1 cellular context compared by ENCODE assay signal in genomic region chr3:70086336-70086735, GRCh38.
TF ChIP-seq lines count a peak whose summit lies in the region.

No MANE protein-coding gene starts in this region.

TF ChIP-seq in GM23338, 12 proteins besides CTCF, POLR2A, EP300 and RAD21 (continued from another document):
- no peak for TF ChIP-seq ZNF462 (CRISPR knock-in tag; IDR thresholded peaks at IDR 0.05)
- TF ChIP-seq POLR2AphosphoS5 (IDR thresholded peaks at IDR 0.05; ENCODE audit: low read depth), result no peak
- TF ChIP-seq STAT1 (IDR thresholded peaks at IDR 0.05; ENCODE audit: unreplicated experiment), result no peak
- TF ChIP-seq ETS1 (IDR thresholded peaks at IDR 0.05), result no peak
- no peak for TF ChIP-seq ZNF114 (CRISPR knock-in tag; IDR thresholded peaks at IDR 0.05)
- TF ChIP-seq JUNB (IDR thresholded peaks at IDR 0.05; ENCODE audit: unreplicated experiment), result no peak
- TF ChIP-seq EZH2 (IDR thresholded peaks at IDR 0.05; ENCODE audit: low read depth, unreplicated experiment), result no peak
- TF ChIP-seq REST (IDR thresholded peaks at IDR 0.05; ENCODE audit: unreplicated experiment), result no peak
- TF ChIP-seq ZNF331 (CRISPR knock-in tag; IDR thresholded peaks at IDR 0.05; ENCODE audit: low read depth), result no peak
- TF ChIP-seq NANOG (IDR thresholded peaks at IDR 0.05; ENCODE audit: borderline replicate concordance), result no peak
